ENCODE assay signal across 1 cellular context in the genomic region with DNA sequence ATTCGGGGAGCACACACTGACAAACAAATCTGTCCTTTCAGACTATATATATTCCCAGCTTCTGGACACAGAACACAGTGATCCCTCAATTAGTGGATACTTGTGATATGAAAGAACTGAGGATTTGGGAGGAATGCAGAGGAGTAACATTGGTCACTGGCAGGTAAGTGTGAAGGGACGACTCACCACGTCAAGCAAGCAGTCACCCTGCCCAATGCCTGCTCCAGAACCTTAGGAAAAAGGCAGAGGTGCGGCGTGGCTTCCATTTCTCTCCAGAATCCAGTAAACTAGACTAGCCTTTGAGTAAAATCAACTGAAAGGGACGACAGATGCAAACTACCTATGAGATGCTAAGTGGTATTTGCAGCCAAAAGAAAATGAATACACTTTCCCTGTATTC.
TF ChIP-seq lines count a peak whose summit lies in the region.

No MANE protein-coding gene starts in this region.

TF ChIP-seq in A549, 52 proteins besides CTCF, POLR2A, EP300 and RAD21 (continued from another document):
- TF ChIP-seq, protein P1, sequence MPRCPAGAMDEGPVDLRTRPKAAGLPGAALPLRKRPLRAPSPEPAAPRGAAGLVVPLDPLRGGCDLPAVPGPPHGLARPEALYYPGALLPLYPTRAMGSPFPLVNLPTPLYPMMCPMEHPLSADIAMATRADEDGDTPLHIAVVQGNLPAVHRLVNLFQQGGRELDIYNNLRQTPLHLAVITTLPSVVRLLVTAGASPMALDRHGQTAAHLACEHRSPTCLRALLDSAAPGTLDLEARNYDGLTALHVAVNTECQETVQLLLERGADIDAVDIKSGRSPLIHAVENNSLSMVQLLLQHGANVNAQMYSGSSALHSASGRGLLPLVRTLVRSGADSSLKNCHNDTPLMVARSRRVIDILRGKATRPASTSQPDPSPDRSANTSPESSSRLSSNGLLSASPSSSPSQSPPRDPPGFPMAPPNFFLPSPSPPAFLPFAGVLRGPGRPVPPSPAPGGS (IDR thresholded peaks at IDR 0.05) = no peak
- no peak for TF ChIP-seq HDAC2 (IDR thresholded peaks at IDR 0.05)
